In the genomic region with DNA sequence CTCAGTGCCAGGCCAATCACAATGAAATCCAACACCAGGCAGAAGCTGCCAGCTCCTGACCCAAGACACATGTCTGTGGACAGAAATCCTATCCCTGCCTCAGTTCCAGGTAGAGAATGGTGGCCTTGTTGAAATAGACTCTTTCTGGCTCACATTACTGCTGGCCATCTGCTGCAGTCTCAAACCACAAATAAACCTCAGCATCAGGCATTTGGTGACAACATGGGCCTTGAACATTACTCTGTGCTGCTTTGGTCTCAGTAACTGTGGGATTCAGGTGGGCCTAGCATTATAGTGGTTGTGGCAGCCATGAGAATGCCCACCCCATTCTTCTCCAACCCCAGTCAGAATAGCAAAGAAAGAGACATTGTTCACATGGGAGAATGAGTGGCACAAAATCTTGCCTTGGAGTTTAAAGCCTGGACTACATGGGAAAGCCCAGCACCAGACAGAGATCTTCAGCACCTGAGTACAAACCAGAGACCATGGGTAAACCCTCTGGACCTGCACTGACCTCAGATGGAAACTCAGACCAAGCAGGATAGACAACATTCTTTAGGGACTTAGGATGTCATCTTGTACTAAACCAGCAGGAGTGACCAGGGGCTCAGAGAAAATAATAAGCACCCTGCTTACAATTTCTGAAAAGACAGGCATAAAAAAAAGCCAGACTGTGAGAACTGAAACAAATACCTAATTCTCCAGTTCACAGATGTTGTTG, we compare ENCODE assay signal across 26 cellular contexts. TPM values are rescaled to one million over a fixed set of nuclear protein-coding genes. Genes with fewer than 3 reads are reported as not detected.
DNase-seq lines count a peak whose midpoint lies in the region; ATAC-seq and TF ChIP-seq lines count a peak whose summit lies in the region.
"Had no signal": no experiment of that assay in that cellular context is flagged by ENCODE, and none has a peak within 500 bp of the region (broad histone marks: within the 10 kb centered on the region; RNA-seq: fewer than 3 reads in every experiment).

No MANE protein-coding gene starts in this region.

- no peak overlapping the region for H3K4me2 ChIP-seq in mesenchymal stem cell (ENCODE audit: low read length, poor library complexity, severe bottlenecking)
- H3K4me2 ChIP-seq: BLaER1 treated with 17β-estradiol and CSF1 and Interleukin-3, amounts not matched to agents 10 nM and 100 nM had no signal

- no peak overlapping the region for H3K23ac ChIP-seq in mesenchymal stem cell (ENCODE audit: low read length in 2 of 2)

- peak overlapping the region in 1 of 2 experiments; percentile 43 for H3K4ac ChIP-seq in mesenchymal stem cell (ENCODE audit: low read depth in 1 of 2, low read length in 2 of 2)

- H2BK5ac ChIP-seq in mesenchymal stem cell (ENCODE audit: low read depth, low read length, poor library complexity, severe bottlenecking), result peak overlapping the region; percentile 22

- peak overlapping the region; percentile 23 for H2AK5ac ChIP-seq in mesenchymal stem cell (ENCODE audit: low read length, severe bottlenecking)

- H3K27ac ChIP-seq in SJCRH30 (no peak overlapping the region), mesenchymal stem cell (ENCODE audit: low read length, poor library complexity, severe bottlenecking) (no peak overlapping the region), Peyer's patch (no peak overlapping the region)
- H3K27ac ChIP-seq: BLaER1 treated with 17β-estradiol and CSF1 and Interleukin-3, amounts not matched to agents 10 nM and 100 nM; epithelial cell of prostate; thoracic aorta had no signal

- H3K27me3 Mint-ChIP-seq in stimulated activated memory B cell treated with anti-CD40 and anti-IgM and Interleukin-4, amounts not matched to agents 10 μg/mL and 1 μg/mL and 100 μg/mL, for 72 hours, result no peaks in the 10 kb centered on the region
- H3K27me3 Mint-ChIP-seq: activated CD8-positive, alpha-beta T cell treated with anti-CD3 and anti-CD28 coated beads for 36 hours; naive B cell had no signal

- H3K9me3 ChIP-seq in SJCRH30 (replicated peaks) (no peaks in the 10 kb centered on the region), mesenchymal stem cell (ENCODE audit: control insufficient read depth, low read length) (peaks cover 8% of the 10 kb centered on the region), Peyer's patch (no peaks in the 10 kb centered on the region)
- H3K9me3 ChIP-seq: thoracic aorta had no signal

- peak overlapping the region; percentile 8 to 60 for H3K18ac ChIP-seq in mesenchymal stem cell (ENCODE audit: low read depth in 1 of 2, low read length in 2 of 2)

- peak; percentile 51 for DNase-seq in DMS 273 (lab: John Stamatoyannopoulos, UW; ENCODE audit: unreplicated experiment)
- peak; percentile 31 to 67 for DNase-seq in SJCRH30
- DNase-seq in mesenchymal stem cell, result peak; percentile 20
- DNase-seq in NCI-H2081 (lab: John Stamatoyannopoulos, UW), result no peak
- no peak for DNase-seq in Peyer's patch
- no peak for DNase-seq in UCSD-AML1 (lab: John Stamatoyannopoulos, UW; ENCODE audit: unreplicated experiment)
- DNase-seq: activated CD8-positive, alpha-beta T cell treated with anti-CD3 and anti-CD28 coated beads for 36 hours; activated naive CD4-positive, alpha-beta T cell treated with Interleukin-2 at 50 U/mL for 16 hours; activated T-cell treated with anti-CD3 and anti-CD28 coated beads, Interleukin-2, amount 50 U/mL, for 1 hour; amygdala; caudate nucleus; foreskin fibroblast; GDM1; HCEC 1CT; hippocampal formation; naive B cell; right cardiac atrium; T1000 had no signal

- H3K14ac ChIP-seq in mesenchymal stem cell (ENCODE audit: low read length in 2 of 2), result no peak overlapping the region

- H3K4me3 Mint-ChIP-seq in stimulated activated memory B cell treated with anti-CD40 and anti-IgM and Interleukin-4, amounts not matched to agents 10 μg/mL and 1 μg/mL and 100 μg/mL, for 72 hours, result no peak overlapping the region
- H3K4me3 Mint-ChIP-seq: activated CD8-positive, alpha-beta T cell treated with anti-CD3 and anti-CD28 coated beads for 36 hours; stimulated activated effector memory CD8-positive, alpha-beta T cell treated with anti-CD3 and anti-CD28 coated beads, Interleukin-12 subunit alpha, Interleukin-12 subunit beta, amount 100 ng/mL, for 72 hours had no signal

- H2BK15ac ChIP-seq in mesenchymal stem cell (ENCODE audit: low read depth, poor library complexity, severe bottlenecking), result no peak overlapping the region

- H3K79me1 ChIP-seq in mesenchymal stem cell (replicated peaks; ENCODE audit: low read length, poor library complexity, severe bottlenecking), result no peaks in the 10 kb centered on the region

- no peak overlapping the region for H2BK120ac ChIP-seq in mesenchymal stem cell (ENCODE audit: low read depth, low read length)

- no peaks in the 10 kb centered on the region for H3K36me3 Mint-ChIP-seq in stimulated activated memory B cell treated with anti-CD40 and anti-IgM and Interleukin-4, amounts not matched to agents 10 μg/mL and 1 μg/mL and 100 μg/mL, for 72 hours
- H3K36me3 Mint-ChIP-seq: naive B cell; stimulated activated effector memory CD8-positive, alpha-beta T cell treated with anti-CD3 and anti-CD28 coated beads, Interleukin-12 subunit alpha, Interleukin-12 subunit beta, amount 100 ng/mL, for 72 hours had no signal

- no peak overlapping the region for H4K8ac ChIP-seq in mesenchymal stem cell (ENCODE audit: low read length)

- peak overlapping the region; percentile 49 for H2AFZ ChIP-seq in mesenchymal stem cell (ENCODE audit: low read depth, low read length)

- no peaks in the 10 kb centered on the region for H3K4me1 Mint-ChIP-seq in stimulated activated memory B cell treated with anti-CD40 and anti-IgM and Interleukin-4, amounts not matched to agents 10 μg/mL and 1 μg/mL and 100 μg/mL, for 72 hours
- H3K4me1 Mint-ChIP-seq: naive B cell; stimulated activated effector memory CD8-positive, alpha-beta T cell treated with anti-CD3 and anti-CD28 coated beads, Interleukin-12 subunit alpha, Interleukin-12 subunit beta, amount 100 ng/mL, for 72 hours had no signal

- H3K27me3 ChIP-seq in SJCRH30 (no peaks in the 10 kb centered on the region), mesenchymal stem cell (ENCODE audit: control insufficient read depth in 1 of 2, insufficient read depth in 1 of 2, low read length in 2 of 2) (no peaks in the 10 kb centered on the region), Peyer's patch (no peaks in the 10 kb centered on the region)
- H3K27me3 ChIP-seq: BLaER1 treated with 17β-estradiol and CSF1 and Interleukin-3, amounts not matched to agents 10 nM and 100 nM had no signal

- H3K27ac Mint-ChIP-seq in stimulated activated memory B cell treated with anti-CD40 and anti-IgM and Interleukin-4, amounts not matched to agents 10 μg/mL and 1 μg/mL and 100 μg/mL, for 72 hours, result no peak overlapping the region
- H3K27ac Mint-ChIP-seq: activated CD8-positive, alpha-beta T cell treated with anti-CD3 and anti-CD28 coated beads for 36 hours; naive B cell; stimulated activated effector memory CD8-positive, alpha-beta T cell treated with anti-CD3 and anti-CD28 coated beads, Interleukin-12 subunit alpha, Interleukin-12 subunit beta, amount 100 ng/mL, for 72 hours had no signal

- H3K36me3 ChIP-seq in SJCRH30, result no peaks in the 10 kb centered on the region
- H3K36me3 ChIP-seq in mesenchymal stem cell (ENCODE audit: control insufficient read depth in 1 of 2, insufficient read depth in 2 of 2, low read depth in 1 of 2, low read length in 2 of 2), result no peaks in the 10 kb centered on the region
- H3K36me3 ChIP-seq in Peyer's patch, result no peaks in the 10 kb centered on the region
- H3K36me3 ChIP-seq: BLaER1 treated with 17β-estradiol and CSF1 and Interleukin-3, amounts not matched to agents 10 nM and 100 nM; thoracic aorta had no signal

- H3K9ac ChIP-seq in mesenchymal stem cell (ENCODE audit: low read length), result no peak overlapping the region
- H3K9ac ChIP-seq: BLaER1 treated with 17β-estradiol and CSF1 and Interleukin-3, amounts not matched to agents 10 nM and 100 nM had no signal

- TF ChIP-seq POLR2A in Peyer's patch (IDR thresholded peaks at IDR 0.05), result no peak

- no peak overlapping the region for H4K91ac ChIP-seq in mesenchymal stem cell (ENCODE audit: low read length)

- no peak overlapping the region for H3K4me3 ChIP-seq in SJCRH30
- no peak overlapping the region for H3K4me3 ChIP-seq in mesenchymal stem cell (ENCODE audit: insufficient read depth in 1 of 2, low read depth in 1 of 2, low read length in 2 of 2)
- no peak overlapping the region for H3K4me3 ChIP-seq in Peyer's patch
- H3K4me3 ChIP-seq: BLaER1 treated with 17β-estradiol and CSF1 and Interleukin-3, amounts not matched to agents 10 nM and 100 nM; thoracic aorta had no signal

- peak overlapping the region in 1 of 2 experiments; percentile 90 for H2BK12ac ChIP-seq in mesenchymal stem cell (ENCODE audit: low read length in 2 of 2)

- H3K4me1 ChIP-seq in SJCRH30, result peaks cover 9% of the 10 kb centered on the region
- H3K4me1 ChIP-seq in mesenchymal stem cell (ENCODE audit: control insufficient read depth, insufficient read depth, low read depth, low read length), result peaks cover 4% of the 10 kb centered on the region
- no peaks in the 10 kb centered on the region for H3K4me1 ChIP-seq in Peyer's patch

- TF ChIP-seq CTCF in Peyer's patch (IDR thresholded peaks at IDR 0.05), result no peak

- H3K9me3 Mint-ChIP-seq in stimulated activated memory B cell treated with anti-CD40 and anti-IgM and Interleukin-4, amounts not matched to agents 10 μg/mL and 1 μg/mL and 100 μg/mL, for 72 hours, result peaks cover 12% of the 10 kb centered on the region

- peak; percentile 38 for ATAC-seq in HG02610 (IDR thresholded peaks at IDR 0.05; ENCODE audit: unreplicated experiment)
- no peak for ATAC-seq in stimulated activated memory B cell treated with anti-CD40 and anti-IgM and Interleukin-4, amounts not matched to agents 10 μg/mL and 1 μg/mL and 100 μg/mL, for 72 hours
- ATAC-seq: activated CD4-positive, CD25-positive, alpha-beta regulatory T cell treated with anti-CD3 and anti-CD28 coated beads, Interleukin-2, amount 50 U/mL, for 24 hours; activated CD8-positive, alpha-beta T cell treated with anti-CD3 and anti-CD28 coated beads for 36 hours; HepG2; right cardiac atrium; stimulated activated effector memory CD8-positive, alpha-beta T cell treated with anti-CD3 and anti-CD28 coated beads, Interleukin-12 subunit alpha, Interleukin-12 subunit beta, amount 100 ng/mL, for 72 hours had no signal

RNA-seq across cellular contexts. Expression of a gene that starts 50.4 kb away (rescaled TPM):
- total RNA-seq in SJCRH30 (2014; rRNA removed; shearing (Covaris generic)), result 5.4 and 6.4 TPM in 2 replicates
- 4.8 TPM for polyA plus RNA-seq in mesenchymal stem cell (2013, experiment 1 of 2)
- polyA plus RNA-seq in mesenchymal stem cell (2013, experiment 2 of 2), result 4.9 TPM
- under 1 TPM in 1 of 4 donors, not detected in 3; 0.35 TPM for total RNA-seq in Peyer's patch
- total RNA-seq: activated CD8-positive, alpha-beta T cell treated with anti-CD3 and anti-CD28 coated beads for 36 hours had no signal

Comparison
In these comparisons a context has a peak if more than half of its experiments do, and no peak if none do; other contexts are left out.
1. DNase-seq: peak in DMS 273 (single experiment), SJCRH30 (2 of 2) and mesenchymal stem cell (single experiment); none in NCI-H2081 (0 of 2), Peyer's patch (0 of 3) and UCSD-AML1 (single experiment).